ENCODE assay signal across 10 cellular contexts in the genomic region with DNA sequence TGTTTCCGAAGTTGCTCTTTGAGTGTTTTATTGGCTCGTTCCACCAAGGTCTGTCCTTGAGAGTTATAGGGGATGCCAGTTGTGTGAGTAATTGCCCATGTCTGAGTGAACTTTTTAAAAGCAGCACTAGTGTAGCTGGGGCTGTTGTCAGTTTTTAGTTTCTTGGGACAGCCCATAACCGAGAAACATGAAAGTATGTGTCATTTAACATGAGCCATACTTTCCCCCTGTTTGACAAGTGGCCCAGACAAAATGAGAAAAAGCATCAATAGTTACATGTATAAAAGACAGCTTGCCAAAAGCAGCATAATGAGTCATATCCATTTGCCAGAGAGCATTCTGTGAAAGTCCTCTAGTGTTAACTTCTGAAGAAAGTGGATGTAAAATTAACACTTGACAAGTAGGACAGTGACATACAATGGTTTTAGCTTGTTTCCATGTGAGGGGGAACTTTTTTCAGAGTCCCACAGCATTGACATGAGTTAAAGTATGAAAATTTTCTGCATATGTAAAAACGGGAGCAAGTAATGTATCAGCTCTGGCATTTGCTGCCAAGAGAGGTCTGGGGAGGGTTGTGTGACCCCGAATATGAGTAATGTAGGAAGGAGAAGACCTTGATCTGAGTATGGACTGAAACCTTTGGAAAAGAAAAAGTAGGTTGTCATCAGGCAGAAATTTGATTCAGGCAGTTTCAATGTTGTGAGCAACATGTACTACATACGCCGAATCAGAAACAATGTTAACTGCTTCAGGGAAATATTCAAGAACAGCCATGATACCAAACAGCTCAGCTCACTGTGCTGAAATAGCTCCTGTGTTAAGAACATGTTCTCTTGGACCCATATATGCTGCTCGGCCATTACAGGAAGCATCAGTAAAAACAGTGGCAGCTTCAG. TPM values are rescaled to one million over a fixed set of nuclear protein-coding genes. Genes with fewer than 3 reads are reported as not detected.
DNase-seq lines count a peak whose midpoint lies in the region; ATAC-seq, FAIRE-seq and TF ChIP-seq lines count a peak whose summit lies in the region.
"Had no signal": no experiment of that assay in that cellular context is flagged by ENCODE, and none has a peak within 500 bp of the region (broad histone marks: within the 10 kb centered on the region; RNA-seq: fewer than 3 reads in every experiment).

No MANE protein-coding gene starts in this region.

- no peak overlapping the region for H2AK9ac ChIP-seq in IMR-90 (replicated peaks; ENCODE audit: low read depth, low read length, poor library complexity)

- H3K79me2 ChIP-seq in hepatocyte = no peaks in the 10 kb centered on the region

- peaks cover 69% of the 10 kb centered on the region for H3K4me1 Mint-ChIP-seq in nephron progenitor cell

- WGBS in IMR-90 (ENCODE audit: extremely low coverage in 2 of 2, insufficient read length in 1 of 2), 2 experiments = 8% methylated on average over 5 of the region's 8 CpGs; no CpG with 5 or more reads in 1 of the 2 experiments
- 64% methylated on average over 8 of the region's 8 CpGs for WGBS in hepatocyte (ENCODE audit: low lambda C conversion rate, missing lambda C conversion rate)

- H3K27me3 ChIP-seq in IMR-90 (ENCODE audit: control insufficient read depth, insufficient read depth, low read length) = no peaks in the 10 kb centered on the region
- no peaks in the 10 kb centered on the region for H3K27me3 ChIP-seq in bronchial epithelial cell (ENCODE audit: control insufficient read depth, insufficient read depth, low read length)
- H3K27me3 ChIP-seq in hepatocyte = no peaks in the 10 kb centered on the region

- in situ Hi-C loops in IMR-90 (cut with MboI; ENCODE audit: low sequenced_read_pairs) = no loop called here

- H3K9me3 Mint-ChIP-seq in nephron progenitor cell = peaks cover 23% of the 10 kb centered on the region

- no peak overlapping the region for H3K9ac ChIP-seq in IMR-90 (ENCODE audit: low read depth, low read length)

- dilution Hi-C loops in IMR-90 (cut with HindIII; ENCODE audit: low sequenced_read_pairs, unreplicated experiment) = no loop called here

- no peak overlapping the region for H3K4ac ChIP-seq in IMR-90 (ENCODE audit: low read depth, low read length)

- no peak overlapping the region for H2BK20ac ChIP-seq in IMR-90 (ENCODE audit: low read depth, low read length)

- no TSS peak for BruUV-seq in IMR-90 (replicated peaks; lab: Mats Ljungman, UMichigan)

- 0 out of 2 replicates have a peak, but pooled peaks cover 7% of the 10 kb centered on the region for H4K20me1 ChIP-seq in IMR-90 (ENCODE audit: insufficient read depth, low read length)
- no peaks in the 10 kb centered on the region for H4K20me1 ChIP-seq in hepatocyte (ENCODE audit: insufficient read depth, poor library complexity, severe bottlenecking)

- POLR2A ChIA-PET in IMR-90 (lab: Charles Lee; ENCODE audit: unreplicated experiment) = interaction anchor here (2.8 kb wide), 1 partner anchor 19 kb away, joined by 14 read pairs; no protein-coding TSS in a partner anchor

- H3K14ac ChIP-seq in IMR-90 (replicated peaks; ENCODE audit: low read depth, low read length) = no peak overlapping the region; the same call in 1 of the 2 replicates

- no peak overlapping the region for H2BK5ac ChIP-seq in IMR-90 (ENCODE audit: low read depth, low read length, poor library complexity, severe bottlenecking)

- TF ChIP-seq POLR2A in IMR-90 (IDR thresholded peaks at IDR 0.05; ENCODE audit: low read depth, low read length) = no peak

- peak overlapping the region; percentile 73 for H3K27ac Mint-ChIP-seq in nephron progenitor cell

- no peak overlapping the region for H2AK5ac ChIP-seq in IMR-90 (ENCODE audit: low read depth, low read length)

- DNase-seq in activated CD4-positive, alpha-beta T cell treated with anti-CD3 and anti-CD28 coated beads for 48 hours = peak; percentile 49
- DNase-seq in activated CD4-positive, alpha-beta T cell treated with anti-CD3 and anti-CD28 coated beads, Interleukin-2, amount 50 U/mL, for 4 hours = no peak
- DNase-seq in IMR-90 = peak; percentile 74
- DNase-seq in bronchial epithelial cell (ENCODE audit: low read depth) = peak; percentile 50
- no peak for DNase-seq in nephron progenitor cell
- DNase-seq in NCI-H2029 treated with DMSO at 0.1 percent for 48 hours (lab: John Stamatoyannopoulos, UW) = no peak
- DNase-seq in hepatocyte (ENCODE audit: low spot score) = no peak
- no peak for DNase-seq in T-helper 9 cell
- DNase-seq: effector memory CD4-positive, alpha-beta T cell had no signal

- no peak overlapping the region for H2BK15ac ChIP-seq in IMR-90 (ENCODE audit: low read depth, low read length)

- H3K4me3 ChIP-seq in IMR-90 (ENCODE audit: insufficient read depth, low read depth, low read length) (no peak overlapping the region), bronchial epithelial cell (ENCODE audit: low read depth, low read length) (no peak overlapping the region), hepatocyte (no peak overlapping the region)
- H3K4me3 ChIP-seq: K562 had no signal

- ATAC-seq in IMR-90 (ENCODE audit: low read depth) = peak; percentile 78
- ATAC-seq: K562 had no signal

- H3K27ac ChIP-seq in IMR-90 (ENCODE audit: insufficient read depth, low read length) (no peak overlapping the region), hepatocyte (no peak overlapping the region)

- no peak overlapping the region for H4K8ac ChIP-seq in IMR-90 (ENCODE audit: low read depth in 2 of 2, low read length in 2 of 2)

- H4K5ac ChIP-seq in IMR-90 (ENCODE audit: low read depth, low read length) = no peak overlapping the region

- CTCF ChIA-PET in IMR-90 (lab: Yijun Ruan, JAX) = interaction anchor here (0.8 to 1.0 kb wide), 2 partner anchors 11 to 142 kb away, joined by 3 read pairs; partner anchors contain the start of gene DHX8

- H3K9me1 ChIP-seq in IMR-90 (ENCODE audit: insufficient read depth, low read length) = peaks cover 3% of the 10 kb centered on the region; the same call in 1 of the 2 replicates

- intact Hi-C loops in IMR-90 (cut with micrococcal nuclease) = no loop called here

- H3K79me1 ChIP-seq in IMR-90 (ENCODE audit: low read depth in 1 of 2, low read length in 2 of 2) = no peaks in the 10 kb centered on the region; a peak in 1 of 4 replicates

- H3K56ac ChIP-seq in IMR-90 (ENCODE audit: extremely low read depth, insufficient read depth, low read length) = no peak overlapping the region

- no peaks in the 10 kb centered on the region for H3K9me2 ChIP-seq in hepatocyte (replicated peaks; ENCODE audit: insufficient read depth)

- no peak overlapping the region; the same call in 1 of the 2 replicates for H3K23ac ChIP-seq in IMR-90 (ENCODE audit: low read depth, low read length)

- TF ChIP-seq CTCF in IMR-90 (conservative IDR thresholded peaks at IDR 0.05; ENCODE audit: low read depth, low read length) (no peak), bronchial epithelial cell (IDR thresholded peaks at IDR 0.05; ENCODE audit: insufficient read depth, low read length, severe bottlenecking) (no peak), nephron progenitor cell (IDR thresholded peaks at IDR 0.05) (no peak), hepatocyte (IDR thresholded peaks at IDR 0.05; ENCODE audit: poor library complexity) (no peak)

- H2BK120ac ChIP-seq in IMR-90 (ENCODE audit: low read depth, low read length) = no peak overlapping the region

- no peak for FAIRE-seq in bronchial epithelial cell (lab: Jason Lieb, UNC)
- FAIRE-seq: K562 had no signal

- peaks cover 2% of the 10 kb centered on the region for H3K9me3 ChIP-seq in IMR-90 (ENCODE audit: control insufficient read depth, insufficient read depth, low read length)
- H3K9me3 ChIP-seq in hepatocyte (ENCODE audit: low read depth) = peaks cover 3% of the 10 kb centered on the region

- no peak for TF ChIP-seq RAD21 in IMR-90 (IDR thresholded peaks at IDR 0.05; ENCODE audit: low read length)

- no peak overlapping the region for H3K18ac ChIP-seq in IMR-90 (ENCODE audit: low read depth, low read length)

- H3K4me3 Mint-ChIP-seq in nephron progenitor cell = peak overlapping the region; percentile 26

- no peak overlapping the region for H4K91ac ChIP-seq in IMR-90 (ENCODE audit: insufficient read depth, low read depth, low read length)

- H3K4me1 ChIP-seq in IMR-90 (ENCODE audit: control insufficient read depth, insufficient read depth, low read length) = peaks cover 8% of the 10 kb centered on the region
- H3K4me1 ChIP-seq in hepatocyte (ENCODE audit: insufficient read depth) = no peaks in the 10 kb centered on the region

- H3K4me2 ChIP-seq in IMR-90 (ENCODE audit: low read depth, low read length) (peak overlapping the region; percentile 45), hepatocyte (no peak overlapping the region)

- H3K36me3 ChIP-seq in IMR-90 (ENCODE audit: control insufficient read depth, insufficient read depth, low read length) = no peaks in the 10 kb centered on the region
- H3K36me3 ChIP-seq in bronchial epithelial cell (ENCODE audit: control insufficient read depth, insufficient read depth, low read length) = no peaks in the 10 kb centered on the region
- H3K36me3 ChIP-seq in hepatocyte (replicated peaks; ENCODE audit: insufficient read depth, low read depth) = no peaks in the 10 kb centered on the region

- no peak overlapping the region for H2AFZ ChIP-seq in IMR-90 (replicated peaks; ENCODE audit: low read length, poor library complexity)
- H2AFZ ChIP-seq in hepatocyte = no peak overlapping the region

- peaks cover 6% of the 10 kb centered on the region for H3K27me3 Mint-ChIP-seq in nephron progenitor cell (ENCODE audit: low read depth, poor library complexity)

- peaks cover 22% of the 10 kb centered on the region for H3K36me3 Mint-ChIP-seq in nephron progenitor cell (ENCODE audit: low read depth)

TF ChIP-seq in IMR-90, 13 proteins besides CTCF, POLR2A, EP300 and RAD21:
- TF ChIP-seq BHLHE40 (IDR thresholded peaks at IDR 0.05; ENCODE audit: low read depth, low read length) (no peak), FOS (IDR thresholded peaks at IDR 0.05; ENCODE audit: low read depth, low read length) (peak; percentile 32; the same call in 1 of the 2 replicates), NFE2L2 (IDR thresholded peaks at IDR 0.05; ENCODE audit: low read depth, low read length) (no peak), CEBPB (IDR thresholded peaks at IDR 0.05; ENCODE audit: low read depth, low read length) (no peak)

RNA-seq across cellular contexts. Expression of gene ARL4D, which starts 56.8 kb away (rescaled TPM):
- total RNA-seq in IMR-90 (2012; rRNA removed) = 12.5 and 12.8 TPM in 2 replicates
- polyA plus RNA-seq in IMR-90 (2012; rRNA removed) = 25.5 and 30.7 TPM in 2 replicates
- polyA plus RNA-seq in IMR-90 (2012; cell fraction: cytosol; rRNA removed) = 25.6 and 28.6 TPM in 2 replicates
- polyA plus RNA-seq in IMR-90 (2012; cell fraction: nucleus; rRNA removed; ENCODE audit: low replicate concordance) = 8.6 and 16.0 TPM in 2 replicates
- total RNA-seq in bronchial epithelial cell = 71.1 and 90.3 TPM in 2 replicates
- 35.3 and 35.8 TPM in 2 replicates for total RNA-seq in hepatocyte
- 93.2 and 99.9 TPM in 2 replicates for polyA plus RNA-seq in hepatocyte

Comparison
In these comparisons a context has a peak if more than half of its experiments do, and no peak if none do; other contexts are left out.
1. DNase-seq: peak in activated CD4-positive, alpha-beta T cell treated with anti-CD3 and anti-CD28 coated beads for 48 hours (single experiment), IMR-90 (single experiment) and bronchial epithelial cell (single experiment); none in activated CD4-positive, alpha-beta T cell treated with anti-CD3 and anti-CD28 coated beads, Interleukin-2, amount 50 U/mL, for 4 hours (0 of 2), nephron progenitor cell (single experiment), NCI-H2029 treated with DMSO at 0.1 percent for 48 hours (single experiment), hepatocyte (single experiment) and T-helper 9 cell (single experiment).